In the genomic region with DNA sequence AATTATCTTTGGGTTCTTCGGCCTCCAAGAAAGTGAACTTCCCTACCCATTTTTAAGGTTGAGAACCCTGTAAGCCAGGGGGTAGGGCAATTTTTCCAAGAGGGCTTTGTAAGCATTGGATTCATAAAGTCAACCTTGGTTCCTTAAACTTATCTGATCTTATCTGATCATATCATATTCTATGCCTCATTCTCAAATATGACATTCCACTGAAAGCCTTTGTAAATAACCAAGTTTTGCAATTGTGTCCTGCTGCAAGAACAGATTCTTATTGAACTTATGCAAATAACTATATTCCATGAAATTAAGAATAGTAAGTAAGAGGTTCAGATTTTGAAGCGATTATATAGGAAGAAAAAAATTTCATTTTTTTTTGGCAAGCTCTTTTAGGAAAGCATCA, we compare ENCODE assay signal across 5 cellular contexts.
"Had no signal": no experiment of that assay in that cellular context is flagged by ENCODE, and none has a peak within 500 bp of the region (broad histone marks: within the 10 kb centered on the region; RNA-seq: fewer than 3 reads in every experiment).

No MANE protein-coding gene starts in this region.

- H3K27ac ChIP-seq: GM23248, HL-60 had no signal

- DNase-seq: GM23248, GOT3, H7, HFFc6 had no signal
